Comparison of ENCODE assay signal across 8 cellular contexts in the genomic region with DNA sequence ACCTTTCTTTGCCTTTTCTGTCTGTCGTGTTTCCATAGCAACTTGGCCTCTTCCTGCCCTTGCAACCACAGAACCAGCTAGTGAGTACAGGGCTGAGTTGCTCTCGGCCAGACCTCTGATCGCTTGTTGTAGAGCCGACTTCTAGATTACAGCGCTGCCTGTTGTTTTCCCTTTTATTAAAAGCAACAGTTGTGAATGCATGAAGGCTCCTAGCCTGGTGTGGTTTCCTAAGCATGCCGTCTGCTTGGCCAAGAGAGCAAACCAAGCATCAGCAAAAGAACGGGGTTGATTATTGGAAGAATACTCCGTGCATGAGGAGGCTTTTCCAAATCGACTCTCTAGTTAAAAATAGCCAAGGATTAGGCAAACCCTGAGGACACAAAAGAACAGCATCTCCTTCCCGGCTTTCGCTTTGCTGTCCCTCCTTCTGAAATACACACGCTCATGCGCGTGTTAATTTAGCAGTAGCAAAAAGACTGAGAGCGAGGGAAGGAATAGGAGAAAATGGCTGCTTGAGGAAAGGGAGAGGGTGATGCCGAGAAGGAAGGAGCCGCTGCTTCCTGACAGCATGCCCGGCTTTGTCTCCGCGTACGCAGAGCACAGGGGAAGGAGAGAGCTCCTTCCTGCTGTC.
DNase-seq lines count a peak whose midpoint lies in the region; ATAC-seq and TF ChIP-seq lines count a peak whose summit lies in the region.

No MANE protein-coding gene starts in this region.

- no peaks in the 10 kb centered on the region for H3K79me1 ChIP-seq in mesenchymal stem cell (replicated peaks; ENCODE audit: low read length, poor library complexity, severe bottlenecking)

- no peak overlapping the region for H2BK5ac ChIP-seq in mesenchymal stem cell (ENCODE audit: low read depth, low read length, poor library complexity, severe bottlenecking)

- no peak overlapping the region for H3K14ac ChIP-seq in mesenchymal stem cell (ENCODE audit: low read length in 2 of 2)

- TF ChIP-seq CTCF in cardiac fibroblast (IDR thresholded peaks at IDR 0.05; ENCODE audit: low read depth, low read length): no peak
- no peak for TF ChIP-seq CTCF in tibial artery (IDR thresholded peaks at IDR 0.05)

- no peak overlapping the region for H2BK120ac ChIP-seq in mesenchymal stem cell (ENCODE audit: low read depth, low read length)

- no peaks in the 10 kb centered on the region for H3K36me3 Mint-ChIP-seq in activated T-cell treated with anti-CD3 and anti-CD28 coated beads, Interleukin-2, amount 50 U/mL, for 4 hours (ENCODE audit: insufficient read depth)

- H4K8ac ChIP-seq in mesenchymal stem cell (ENCODE audit: low read length): peak overlapping the region; percentile 35

- no peak overlapping the region for H2BK15ac ChIP-seq in mesenchymal stem cell (ENCODE audit: low read depth, poor library complexity, severe bottlenecking)

- H3K4me1 Mint-ChIP-seq in activated T-cell treated with anti-CD3 and anti-CD28 coated beads, Interleukin-2, amount 50 U/mL, for 4 hours (ENCODE audit: low read depth): peaks cover 11% of the 10 kb centered on the region

- peak overlapping the region in 1 of 2 experiments; percentile 53 for H3K23ac ChIP-seq in mesenchymal stem cell (ENCODE audit: low read length in 2 of 2)

- H3K27me3 ChIP-seq in mesenchymal stem cell (ENCODE audit: control insufficient read depth in 1 of 2, insufficient read depth in 1 of 2, low read length in 2 of 2) (peaks cover 0 to 36% of the 10 kb centered on the region in 2 experiments), tibial artery (no peaks in the 10 kb centered on the region)

- H3K9me3 ChIP-seq in mesenchymal stem cell (ENCODE audit: control insufficient read depth, low read length) (no peaks in the 10 kb centered on the region), tibial artery (no peaks in the 10 kb centered on the region)

- H3K9me3 Mint-ChIP-seq in activated T-cell treated with anti-CD3 and anti-CD28 coated beads, Interleukin-2, amount 50 U/mL, for 4 hours: no peaks in the 10 kb centered on the region

- H3K27me3 Mint-ChIP-seq in activated T-cell treated with anti-CD3 and anti-CD28 coated beads, Interleukin-2, amount 50 U/mL, for 4 hours (ENCODE audit: low read depth): peaks cover 24% of the 10 kb centered on the region

- no peaks in the 10 kb centered on the region for H3K36me3 ChIP-seq in mesenchymal stem cell (ENCODE audit: control insufficient read depth in 1 of 2, insufficient read depth in 2 of 2, low read depth in 1 of 2, low read length in 2 of 2)
- H3K36me3 ChIP-seq in tibial artery: no peaks in the 10 kb centered on the region

- H3K9ac ChIP-seq in mesenchymal stem cell (ENCODE audit: low read length): peak overlapping the region; percentile 92

- no peak for DNase-seq in activated T-cell treated with anti-CD3 and anti-CD28 coated beads, Interleukin-2, amount 50 U/mL, for 4 hours
- DNase-seq in activated T-cell treated with anti-CD3 and anti-CD28 coated beads, Interleukin-2, amount 50 U/mL, for 1 hour: no peak
- DNase-seq in cardiac fibroblast (ENCODE audit: low read depth in 2 of 2) (peak; percentile 65 to 69), mesenchymal stem cell (peak; percentile 31), tibial artery (no peak), NCI-H1048 (lab: John Stamatoyannopoulos, UW) (no peak)

- no peak overlapping the region for H4K91ac ChIP-seq in mesenchymal stem cell (ENCODE audit: low read length)

- 78% methylated on average over 21 of the region's 21 CpGs for WGBS in mesenchymal stem cell

- H3K4me1 ChIP-seq in mesenchymal stem cell (ENCODE audit: control insufficient read depth, insufficient read depth, low read depth, low read length) (no peaks in the 10 kb centered on the region), tibial artery (peaks cover 0 to 12% (median 0%) of the 10 kb centered on the region in 4 donors)

- no peak overlapping the region for H3K18ac ChIP-seq in mesenchymal stem cell (ENCODE audit: low read depth in 1 of 2, low read length in 2 of 2)

- H3K4me3 ChIP-seq in cardiac fibroblast (replicated peaks in 1 of 2; ENCODE audit: low read depth in 2 of 2, low read length in 2 of 2) (peak overlapping the region; percentile 25 to 37), mesenchymal stem cell (ENCODE audit: insufficient read depth in 1 of 2, low read depth in 1 of 2, low read length in 2 of 2) (peak overlapping the region in 1 of 2 experiments; percentile 83), tibial artery (peak overlapping the region; percentile 43 to 47)

- H3K4me2 ChIP-seq in mesenchymal stem cell (ENCODE audit: low read length, poor library complexity, severe bottlenecking): no peak overlapping the region

- no peak overlapping the region for H2AK5ac ChIP-seq in mesenchymal stem cell (ENCODE audit: low read length, severe bottlenecking)

- H3K4me3 Mint-ChIP-seq in activated T-cell treated with anti-CD3 and anti-CD28 coated beads, Interleukin-2, amount 50 U/mL, for 4 hours: peak overlapping the region; percentile 63

- no peak overlapping the region for H3K27ac ChIP-seq in mesenchymal stem cell (ENCODE audit: low read length, poor library complexity, severe bottlenecking)
- peak overlapping the region; percentile 21 to 31 for H3K27ac ChIP-seq in tibial artery

- H3K4ac ChIP-seq in mesenchymal stem cell (ENCODE audit: low read depth in 1 of 2, low read length in 2 of 2): no peak overlapping the region

- intact Hi-C loops in tibial artery (cut with DNase I; ENCODE audit: low total_unique reads): no loop called here

- H2BK12ac ChIP-seq in mesenchymal stem cell (ENCODE audit: low read length in 2 of 2): no peak overlapping the region

- peak in 1 of 2 donors; percentile 63 for ATAC-seq in activated T-cell treated with anti-CD3 and anti-CD28 coated beads, Interleukin-2, amount 50 U/mL, for 4 hours
- ATAC-seq in HG02840 (IDR thresholded peaks at IDR 0.05; ENCODE audit: low FRiP score, unreplicated experiment): no peak
- ATAC-seq in GM21367 (IDR thresholded peaks at IDR 0.05; ENCODE audit: unreplicated experiment): no peak

- peak overlapping the region; percentile 3 for H2AFZ ChIP-seq in mesenchymal stem cell (ENCODE audit: low read depth, low read length)

Comparison
In these comparisons a context has a peak if more than half of its experiments do, and no peak if none do; other contexts are left out.
1. DNase-seq: peak in cardiac fibroblast (2 of 2) and mesenchymal stem cell (single experiment); none in activated T-cell treated with anti-CD3 and anti-CD28 coated beads, Interleukin-2, amount 50 U/mL, for 4 hours (single experiment), activated T-cell treated with anti-CD3 and anti-CD28 coated beads, Interleukin-2, amount 50 U/mL, for 1 hour (single experiment), tibial artery (0 of 2) and NCI-H1048 (single experiment).